19 cellular contexts compared by ENCODE assay signal in genomic region chr1:104018922-104019674, GRCh38.
DNase-seq lines count a peak whose midpoint lies in the region; ATAC-seq and TF ChIP-seq lines count a peak whose summit lies in the region.
"Had no signal": no experiment of that assay in that cellular context is flagged by ENCODE, and none has a peak within 500 bp of the region (broad histone marks: within the 10 kb centered on the region; RNA-seq: fewer than 3 reads in every experiment).

No MANE protein-coding gene starts in this region.

- DNase-seq in SK-MEL-5 (ENCODE audit: low read depth, low spot score) (peak; percentile 3), islet precursor cell (peak; percentile 40), upper lobe of left lung (no peak)
- DNase-seq in stimulated activated naive CD8-positive, alpha-beta T cell treated with anti-CD3 and anti-CD28 coated beads, Interleukin-15, Interleukin-2, amounts not matched to agents 100 U/mL and 50 U/mL, for 24 hours = no peak
- DNase-seq: C1 segment of cervical spinal cord, GDM1, HFFc6, KBM-7, MV-4-11, NCI-H1436, NCI-H2029, NCI-H2171 treated with DMSO at 0.1 percent for 48 hours, NCI-H446 treated with DMSO at 0.1 percent for 48 hours had no signal

- TF ChIP-seq CTCF in GM12872 (IDR thresholded peaks at IDR 0.05; ENCODE audit: insufficient read depth, low read depth, low read length) = peak; percentile 18; the same call in 1 of the 3 replicates
- no peak for TF ChIP-seq CTCF in upper lobe of left lung (IDR thresholded peaks at IDR 0.05)

- H3K27me3 ChIP-seq in upper lobe of left lung = no peaks in the 10 kb centered on the region
- H3K27me3 ChIP-seq: SJCRH30 had no signal

- TF ChIP-seq POLR2A in upper lobe of left lung (IDR thresholded peaks at IDR 0.05) = no peak

- no peaks in the 10 kb centered on the region for H3K36me3 ChIP-seq in upper lobe of left lung
- H3K36me3 ChIP-seq: SJCRH30 had no signal

- TF ChIP-seq EP300 in upper lobe of left lung (IDR thresholded peaks at IDR 0.05) = no peak

- in situ Hi-C loops in SK-MEL-5 (cut with HindIII; ENCODE audit: low pct_unique_long_range_greater_than_20kb, low sequenced_read_pairs) = no loop called here

- ATAC-seq in HG02973 (IDR thresholded peaks at IDR 0.05; ENCODE audit: unreplicated experiment) = peak; percentile 67
- no peak for ATAC-seq in GM18873 (IDR thresholded peaks at IDR 0.05; ENCODE audit: low FRiP score, unreplicated experiment)
- no peak for ATAC-seq in stimulated activated naive CD8-positive, alpha-beta T cell treated with anti-CD3 and anti-CD28 coated beads, Interleukin-15, Interleukin-2, amounts not matched to agents 100 U/mL and 50 U/mL, for 24 hours
- no peak for ATAC-seq in upper lobe of left lung (ENCODE audit: low FRiP score in 2 of 2)
- ATAC-seq in HG03460 (IDR thresholded peaks at IDR 0.05; ENCODE audit: unreplicated experiment) = no peak

- 71 to 89% methylated on average over 1 of the region's 1 CpG for WGBS in upper lobe of left lung, 2 donors

- no peak overlapping the region for H3K4me3 ChIP-seq in upper lobe of left lung
- H3K4me3 ChIP-seq: SJCRH30 had no signal

- peaks cover 0 to 4% (median 0%) of the 10 kb centered on the region in 4 donors for H3K9me3 ChIP-seq in upper lobe of left lung
- H3K9me3 ChIP-seq: SJCRH30 had no signal

- H3K4me1 ChIP-seq in upper lobe of left lung = no peaks in the 10 kb centered on the region

- no peak overlapping the region for H3K27ac ChIP-seq in upper lobe of left lung
- H3K27ac ChIP-seq: RWPE1, SJCRH30 had no signal

Comparison
In these comparisons a context has a peak if more than half of its experiments do, and no peak if none do; other contexts are left out.
1. DNase-seq: peak in SK-MEL-5 (single experiment) and islet precursor cell (single experiment); none in stimulated activated naive CD8-positive, alpha-beta T cell treated with anti-CD3 and anti-CD28 coated beads, Interleukin-15, Interleukin-2, amounts not matched to agents 100 U/mL and 50 U/mL, for 24 hours (single experiment) and upper lobe of left lung (0 of 2).